Comparison of ENCODE assay signal across 1 cellular context in the genomic region with DNA sequence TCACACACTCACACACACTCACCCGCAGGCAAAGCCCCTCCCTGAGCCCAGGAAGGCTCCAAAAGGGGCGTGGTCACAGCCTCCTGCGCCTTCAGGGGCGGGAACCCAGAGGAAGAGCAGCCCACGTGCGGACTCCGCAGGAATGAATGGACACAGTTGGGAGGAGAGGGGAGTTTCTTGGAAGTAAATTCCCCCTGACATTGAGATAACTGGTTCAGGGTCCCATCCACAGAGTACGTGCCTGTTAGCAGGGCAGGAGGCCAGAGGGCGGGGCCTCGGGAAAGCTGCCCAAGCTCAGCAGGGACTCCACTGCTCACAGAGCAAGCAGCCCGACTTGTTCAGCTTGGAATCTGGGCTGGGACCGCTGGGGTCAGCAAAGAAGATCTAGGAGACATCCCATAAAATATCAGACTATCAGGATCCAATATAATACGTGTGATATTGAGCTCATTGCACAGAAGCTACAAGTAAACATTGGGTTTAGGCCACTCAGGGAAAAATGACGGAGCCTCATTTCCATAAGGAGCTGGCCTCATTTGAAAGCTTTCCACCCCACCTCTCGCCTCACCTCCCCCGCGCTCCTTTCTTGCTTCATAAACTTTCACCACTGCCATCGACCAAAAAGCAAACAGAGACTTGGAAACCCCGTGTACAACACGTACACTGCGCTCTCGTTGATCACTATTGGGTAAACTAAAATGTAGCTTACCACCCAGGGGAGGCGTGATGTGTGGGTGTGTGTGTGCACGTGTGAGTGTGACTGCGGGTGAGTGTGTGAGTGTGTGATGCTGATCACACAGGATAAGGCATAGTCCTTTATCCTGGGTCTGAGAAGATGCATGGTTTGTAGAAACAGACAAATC.
TF ChIP-seq lines count a peak whose summit lies in the region.

No MANE protein-coding gene starts in this region.

TF ChIP-seq in HEK293, 187 proteins besides CTCF, POLR2A, EP300 and RAD21 (continued from another document):
- TF ChIP-seq, protein P1, sequence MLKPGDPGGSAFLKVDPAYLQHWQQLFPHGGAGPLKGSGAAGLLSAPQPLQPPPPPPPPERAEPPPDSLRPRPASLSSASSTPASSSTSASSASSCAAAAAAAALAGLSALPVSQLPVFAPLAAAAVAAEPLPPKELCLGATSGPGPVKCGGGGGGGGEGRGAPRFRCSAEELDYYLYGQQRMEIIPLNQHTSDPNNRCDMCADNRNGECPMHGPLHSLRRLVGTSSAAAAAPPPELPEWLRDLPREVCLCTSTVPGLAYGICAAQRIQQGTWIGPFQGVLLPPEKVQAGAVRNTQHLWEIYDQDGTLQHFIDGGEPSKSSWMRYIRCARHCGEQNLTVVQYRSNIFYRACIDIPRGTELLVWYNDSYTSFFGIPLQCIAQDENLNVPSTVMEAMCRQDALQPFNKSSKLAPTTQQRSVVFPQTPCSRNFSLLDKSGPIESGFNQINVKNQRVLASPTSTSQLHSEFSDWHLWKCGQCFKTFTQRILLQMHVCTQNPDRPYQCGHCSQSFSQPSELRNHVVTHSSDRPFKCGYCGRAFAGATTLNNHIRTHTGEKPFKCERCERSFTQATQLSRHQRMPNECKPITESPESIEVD (tag by site-specific recombination; IDR thresholded peaks at IDR 0.05): no peak
